10 cellular contexts compared by ENCODE assay signal in the genomic region with DNA sequence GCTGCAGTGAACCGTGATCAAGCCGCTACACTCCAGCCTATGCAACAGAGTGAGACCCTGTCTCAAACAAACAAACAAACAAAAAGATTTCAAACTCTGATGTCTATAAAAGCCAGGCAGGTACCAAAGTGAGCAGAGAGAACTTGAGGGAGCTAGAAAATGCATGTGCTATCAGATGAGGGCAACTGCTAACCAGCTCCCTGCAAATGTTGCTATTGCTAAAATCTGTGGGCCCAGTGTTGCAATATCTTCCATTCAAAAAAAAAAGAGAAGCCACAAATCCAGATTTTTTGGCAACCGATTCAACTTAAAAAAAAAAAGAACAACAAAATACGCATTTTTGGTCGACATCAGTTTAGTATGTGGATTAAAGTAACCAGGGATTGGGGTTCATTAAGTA. TPM values are rescaled to one million over a fixed set of nuclear protein-coding genes. Genes with fewer than 3 reads are reported as not detected.
DNase-seq lines count a peak whose midpoint lies in the region; ATAC-seq and TF ChIP-seq lines count a peak whose summit lies in the region.
"Had no signal": no experiment of that assay in that cellular context is flagged by ENCODE, and none has a peak within 500 bp of the region (broad histone marks: within the 10 kb centered on the region; RNA-seq: fewer than 3 reads in every experiment).

No MANE protein-coding gene starts in this region.

- H3K4me1 Mint-ChIP-seq in IgD-negative memory B cell (peaks cover 35 to 50% (median 36%) of the 10 kb centered on the region in 3 donors), nephron progenitor cell (peaks cover 32% of the 10 kb centered on the region)

- H3K9me3 Mint-ChIP-seq in IgD-negative memory B cell (no peaks in the 10 kb centered on the region), nephron progenitor cell (no peaks in the 10 kb centered on the region)
- no peaks in the 10 kb centered on the region for H3K9me3 Mint-ChIP-seq in activated naive CD4-positive, alpha-beta T cell treated with anti-CD3 and anti-CD28 coated beads, Interleukin-2, amount 50 U/mL, for 72 hours

- ATAC-seq in activated naive CD4-positive, alpha-beta T cell treated with anti-CD3 and anti-CD28 coated beads, Interleukin-2, amount 50 U/mL, for 72 hours, result no peak
- ATAC-seq in GM18511 (IDR thresholded peaks at IDR 0.05; ENCODE audit: unreplicated experiment), result no peak

- H3K27ac Mint-ChIP-seq in IgD-negative memory B cell (peak overlapping the region; percentile 13 to 95 (median 21)), nephron progenitor cell (peak overlapping the region; percentile 57)
- H3K27ac Mint-ChIP-seq in activated naive CD4-positive, alpha-beta T cell treated with anti-CD3 and anti-CD28 coated beads, Interleukin-2, amount 50 U/mL, for 72 hours, result peak overlapping the region; percentile 83 to 96

- H3K36me3 Mint-ChIP-seq in IgD-negative memory B cell (no peaks in the 10 kb centered on the region), nephron progenitor cell (ENCODE audit: low read depth) (peaks cover 59% of the 10 kb centered on the region)
- H3K36me3 Mint-ChIP-seq in activated naive CD4-positive, alpha-beta T cell treated with anti-CD3 and anti-CD28 coated beads, Interleukin-2, amount 50 U/mL, for 72 hours, result peaks cover 12 to 37% of the 10 kb centered on the region in 2 donors

- no peak for TF ChIP-seq CTCF in nephron progenitor cell (IDR thresholded peaks at IDR 0.05)

- no peaks in the 10 kb centered on the region for H3K27me3 Mint-ChIP-seq in IgD-negative memory B cell
- no peaks in the 10 kb centered on the region for H3K27me3 Mint-ChIP-seq in nephron progenitor cell (ENCODE audit: low read depth, poor library complexity)

- DNase-seq in SIG-M5 treated with dmso at 0.1 percent for 504 hours (lab: John Stamatoyannopoulos, UW; ENCODE audit: unreplicated experiment), result peak; percentile 79
- no peak for DNase-seq in SIG-M5 (lab: John Stamatoyannopoulos, UW)
- no peak for DNase-seq in activated naive CD4-positive, alpha-beta T cell treated with anti-CD3 and anti-CD28 coated beads, Interleukin-2, amount 50 U/mL, for 72 hours (ENCODE audit: low spot score in 2 of 2)
- DNase-seq in nephron progenitor cell, result no peak
- no peak for DNase-seq in NCI-H510A treated with DMSO at 0.1 percent for 48 hours (lab: John Stamatoyannopoulos, UW)
- DNase-seq in AG08396 (ENCODE audit: low spot score), result no peak
- DNase-seq: NCI-H2227 treated with DMSO at 0.1 percent for 48 hours; stimulated activated CD4-positive, alpha-beta T cell treated with anti-CD3 and anti-CD28 coated beads, Interleukin-4, amount 100 ng/mL, for 1 hour had no signal

- H3K4me3 Mint-ChIP-seq in IgD-negative memory B cell (peak overlapping the region; percentile 27 to 100 (median 42)), nephron progenitor cell (no peak overlapping the region)

RNA-seq across cellular contexts. Expression of a gene that starts 5.5 kb away (rescaled TPM):
- 313 TPM for polyA plus RNA-seq in IgD-negative memory B cell
- total RNA-seq in activated naive CD4-positive, alpha-beta T cell treated with anti-CD3 and anti-CD28 coated beads, Interleukin-2, amount 50 U/mL, for 72 hours, result 100 to 1,000 TPM; 232 to 249 TPM

Comparison
In these comparisons a context has a peak if more than half of its experiments do, and no peak if none do; other contexts are left out.
1. H3K27ac Mint-ChIP-seq: peak in every context shown above with its lines; median percentile 90 in activated naive CD4-positive, alpha-beta T cell treated with anti-CD3 and anti-CD28 coated beads, Interleukin-2, amount 50 U/mL, for 72 hours; 57 in nephron progenitor cell; 21 in IgD-negative memory B cell.